In the genomic region with DNA sequence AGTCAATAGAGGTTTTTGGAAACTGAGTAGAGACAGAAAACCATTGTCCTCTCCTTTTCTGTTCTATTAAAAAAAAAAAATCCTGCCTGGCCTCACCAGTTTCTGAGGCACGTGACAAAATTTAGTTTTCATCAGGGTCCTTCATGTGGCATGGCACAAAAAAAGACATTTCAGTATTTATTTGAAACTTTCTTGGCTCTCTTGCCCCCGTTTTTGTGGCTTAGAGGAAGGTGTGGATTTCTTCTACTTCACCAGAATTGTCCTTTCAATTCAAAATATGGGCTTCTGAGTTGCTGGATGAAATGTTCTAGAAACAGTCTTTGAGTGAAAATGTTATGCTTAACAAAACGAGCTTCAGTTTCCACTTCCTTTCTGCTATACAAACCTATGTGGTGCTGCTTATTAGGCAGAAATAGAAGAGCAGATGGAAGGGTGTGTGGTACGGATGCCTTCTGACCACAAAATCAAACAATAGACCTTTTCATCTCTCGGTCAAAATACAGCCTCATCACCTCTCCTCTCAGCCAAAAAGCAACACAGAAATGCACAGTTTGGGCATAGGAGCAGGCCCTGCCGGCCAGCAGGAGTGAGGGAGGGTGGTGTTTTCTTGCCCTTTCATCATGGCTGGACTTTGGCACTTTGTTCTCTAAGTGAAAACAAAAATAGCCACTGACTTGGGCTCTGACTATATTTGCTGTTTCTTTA, we compare ENCODE assay signal across 1 cellular context.
TF ChIP-seq lines count a peak whose summit lies in the region.

No MANE protein-coding gene starts in this region.

TF ChIP-seq in IMR-90, 13 proteins besides CTCF, POLR2A, EP300 and RAD21:
- TF ChIP-seq RFX5 (IDR thresholded peaks at IDR 0.05; ENCODE audit: low read depth, low read length), result no peak
- TF ChIP-seq BHLHE40 (IDR thresholded peaks at IDR 0.05; ENCODE audit: low read depth, low read length), result no peak
- no peak for TF ChIP-seq RCOR1 (IDR thresholded peaks at IDR 0.05; ENCODE audit: insufficient replicate concordance, low read length)
- TF ChIP-seq NFE2L2 (IDR thresholded peaks at IDR 0.05; ENCODE audit: low read depth, low read length), result no peak
- TF ChIP-seq MAFK (IDR thresholded peaks at IDR 0.05; ENCODE audit: low read depth, low read length), result 0 out of 2 replicates have a peak, but pooled peaks have one; percentile 18
